In genomic region chr3:4826237-4827100, GRCh38 we compare ENCODE assay signal across 1 cellular context.
TF ChIP-seq lines count a peak whose summit lies in the region.

No MANE protein-coding gene starts in this region.

TF ChIP-seq in IMR-90, 13 proteins besides CTCF, POLR2A, EP300 and RAD21 (continued from another document):
- TF ChIP-seq USF2 (IDR thresholded peaks at IDR 0.05; ENCODE audit: low read depth, low read length) (no peak), CHD1 (IDR thresholded peaks at IDR 0.05; ENCODE audit: low read depth, low read length) (no peak), FOS (IDR thresholded peaks at IDR 0.05; ENCODE audit: low read depth, low read length) (no peak)
TF ChIP-seq in IMR-90: peak in this region for 0.
